In the genomic region with DNA sequence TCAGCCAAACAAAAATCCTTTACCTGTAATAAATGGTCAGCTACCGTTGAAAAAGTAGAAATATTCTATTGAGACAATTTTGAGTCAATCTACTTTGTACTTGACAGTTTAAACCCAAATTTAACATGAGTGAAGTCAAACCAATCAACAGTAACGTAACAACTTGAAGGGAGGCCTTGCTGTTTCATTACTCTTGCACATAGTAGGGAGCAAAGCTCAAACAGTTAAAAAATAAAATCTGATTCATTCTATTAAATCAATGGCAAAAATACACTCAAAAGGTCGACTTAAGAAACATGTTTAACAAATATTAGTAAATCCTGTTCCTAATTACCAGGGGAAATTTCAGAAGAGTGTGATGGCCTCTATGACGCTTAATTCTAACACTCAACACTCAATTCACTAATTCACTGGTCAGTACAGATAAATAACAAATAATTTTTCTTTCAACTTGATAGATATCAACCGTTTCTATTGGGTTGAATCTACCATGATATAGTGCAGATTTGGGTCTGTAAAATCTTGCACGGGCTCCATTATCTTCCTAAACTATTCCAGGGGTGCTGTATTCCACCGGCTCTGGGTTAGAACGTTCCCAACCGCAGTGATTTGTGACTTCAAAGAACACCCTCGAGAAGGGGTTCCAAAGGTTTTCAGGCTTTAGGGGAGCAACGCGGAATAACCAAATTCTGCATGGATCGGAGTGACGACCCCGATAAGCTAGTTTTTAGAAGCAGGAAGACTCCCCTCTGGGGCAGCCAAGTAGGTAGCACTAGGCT, we compare ENCODE assay signal across 8 cellular contexts. TPM values are rescaled to one million over a fixed set of nuclear protein-coding genes. Genes with fewer than 3 reads are reported as not detected.
DNase-seq lines count a peak whose midpoint lies in the region; ATAC-seq and TF ChIP-seq lines count a peak whose summit lies in the region.

No MANE protein-coding gene starts in this region.

- TF ChIP-seq CTCF in right atrium auricular region (IDR thresholded peaks at IDR 0.05) (no peak), breast epithelium (IDR thresholded peaks at IDR 0.05) (no peak)

- no peak for TF ChIP-seq POLR2A in breast epithelium (IDR thresholded peaks at IDR 0.05)

- H3K4me3 ChIP-seq in right atrium auricular region (peak overlapping the region; percentile 72 to 73), breast epithelium (peak overlapping the region; percentile 67 to 95 (median 81)), mucosa of rectum (ENCODE audit: low read length in 2 of 2) (peak overlapping the region; percentile 73 to 91)

- intact Hi-C loops in Right ventricle myocardium superior (cut with DNase I), result no loop called here
- intact Hi-C loops in breast epithelium (cut with DNase I; ENCODE audit: low total_unique reads), result no loop called here

- ATAC-seq in Right ventricle myocardium superior (ENCODE audit: poor library complexity), result no peak
- no peak for ATAC-seq in GM21381 (IDR thresholded peaks at IDR 0.05; ENCODE audit: unreplicated experiment)
- no peak for ATAC-seq in HG02571 (IDR thresholded peaks at IDR 0.05; ENCODE audit: unreplicated experiment)

- H3K27ac ChIP-seq in right atrium auricular region (peak overlapping the region; percentile 80 to 86), breast epithelium (peak overlapping the region; percentile 83 to 96), mucosa of rectum (ENCODE audit: low read depth in 2 of 2, low read length in 2 of 2) (peak overlapping the region; percentile 81 to 94)

- H3K4me1 ChIP-seq in right atrium auricular region, result peaks cover 0 to 14% of the 10 kb centered on the region in 2 donors
- no peaks in the 10 kb centered on the region for H3K4me1 ChIP-seq in breast epithelium
- peaks cover 0 to 10% of the 10 kb centered on the region in 2 donors for H3K4me1 ChIP-seq in mucosa of rectum (ENCODE audit: control insufficient read depth in 2 of 2, insufficient read depth in 2 of 2, low read length in 2 of 2)

- DNase-seq in right atrium auricular region (ENCODE audit: low spot score) (no peak), Right ventricle myocardium superior (no peak), breast epithelium (ENCODE audit: low spot score in 2 of 2) (no peak), NCI-H2171 (lab: John Stamatoyannopoulos, UW) (no peak), HuH-7 (ENCODE audit: low spot score) (no peak)

- no peaks in the 10 kb centered on the region for H3K9me3 ChIP-seq in right atrium auricular region
- no peaks in the 10 kb centered on the region for H3K9me3 ChIP-seq in breast epithelium
- no peaks in the 10 kb centered on the region for H3K9me3 ChIP-seq in mucosa of rectum (ENCODE audit: control insufficient read depth in 2 of 2, low read length in 2 of 2)

- peak overlapping the region; percentile 78 to 83 for H3K9ac ChIP-seq in mucosa of rectum (ENCODE audit: low read depth in 1 of 2, low read length in 2 of 2)

- H3K36me3 ChIP-seq in right atrium auricular region, result no peaks in the 10 kb centered on the region
- H3K36me3 ChIP-seq in breast epithelium, result no peaks in the 10 kb centered on the region
- H3K36me3 ChIP-seq in mucosa of rectum (ENCODE audit: control insufficient read depth in 2 of 2, insufficient read depth in 2 of 2, low read length in 2 of 2), result no peaks in the 10 kb centered on the region

- H3K27me3 ChIP-seq in right atrium auricular region, result no peaks in the 10 kb centered on the region
- no peaks in the 10 kb centered on the region for H3K27me3 ChIP-seq in breast epithelium
- H3K27me3 ChIP-seq in mucosa of rectum (ENCODE audit: control insufficient read depth in 2 of 2, insufficient read depth in 2 of 2, low read length in 2 of 2), result no peaks in the 10 kb centered on the region

RNA-seq across cellular contexts. Expression of a gene that starts 1.4 kb away (rescaled TPM):
- total RNA-seq in right atrium auricular region (10 to 100 TPM in 1 of 2 donors, 1 to 10 TPM in 1; 5.5 to 11.3 TPM), Right ventricle myocardium superior (9.2 TPM), breast epithelium (10 to 100 TPM; 12.3 to 39.2 (median 32.1) TPM)
